16 cellular contexts compared by ENCODE assay signal in the genomic region with DNA sequence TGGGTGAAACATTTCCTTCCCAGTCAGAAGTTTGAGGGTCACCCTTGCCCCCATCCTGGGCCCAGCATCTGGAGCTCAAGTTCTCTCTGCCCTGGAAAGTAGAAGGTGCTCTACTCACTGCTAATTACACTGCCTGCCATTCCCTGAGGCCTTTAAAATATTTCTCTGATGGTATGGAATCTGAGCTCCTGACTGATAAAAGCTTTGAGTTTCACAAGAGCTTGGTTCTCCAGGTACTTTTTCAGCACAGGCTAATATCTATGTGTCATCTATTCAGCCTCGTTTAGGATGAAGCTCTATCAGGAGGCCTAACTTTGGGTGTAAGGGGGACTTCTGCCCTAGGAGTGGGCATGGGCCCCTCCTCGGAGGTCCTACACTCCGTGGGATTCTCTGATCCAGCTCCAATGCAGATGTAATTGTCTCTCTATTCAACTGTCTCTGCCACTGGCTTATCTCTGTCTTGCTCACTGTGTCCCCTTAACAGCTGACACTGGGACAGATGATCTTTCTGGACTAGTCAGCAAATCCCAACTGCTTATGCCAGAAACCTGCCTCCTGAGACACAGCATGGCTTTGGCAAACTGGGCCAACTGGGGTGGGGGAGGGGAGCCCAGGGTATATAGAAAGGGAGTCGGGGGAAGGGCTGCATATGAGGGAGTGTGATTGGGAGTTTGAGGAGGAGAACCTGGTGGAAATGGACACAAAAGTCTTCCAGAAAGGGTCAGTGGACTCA.
"Had no signal": no experiment of that assay in that cellular context is flagged by ENCODE, and none has a peak within 500 bp of the region (broad histone marks: within the 10 kb centered on the region; RNA-seq: fewer than 3 reads in every experiment).

No MANE protein-coding gene starts in this region.

- H3K4me1 Mint-ChIP-seq: activated naive CD4-positive, alpha-beta T cell treated with anti-CD3 and anti-CD28 coated beads, Interleukin-2, amount 50 U/mL, for 24 hours had no signal

- H3K27ac ChIP-seq: prostate gland, sigmoid colon had no signal

- H3K27ac Mint-ChIP-seq: activated naive CD4-positive, alpha-beta T cell treated with anti-CD3 and anti-CD28 coated beads, Interleukin-2, amount 50 U/mL, for 24 hours; dendritic cell treated with granulocyte-macrophage colony-stimulating factor and Interleukin-4, amounts not matched to agents 40 ng/mL and 50 ng/mL, for 4 days; nephron; T-helper 1 cell treated with Interleukin-12 subunit alpha and Interleukin-12 subunit beta and Interleukin-4 antibody, amounts not matched to agents 30 μg/mL and 1 μg/mL, for 36 hours had no signal

- H3K27me3 Mint-ChIP-seq: activated naive CD4-positive, alpha-beta T cell treated with anti-CD3 and anti-CD28 coated beads, Interleukin-2, amount 50 U/mL, for 24 hours; dendritic cell treated with granulocyte-macrophage colony-stimulating factor and Interleukin-4, amounts not matched to agents 40 ng/mL and 50 ng/mL, for 4 days; stimulated activated naive CD8-positive, alpha-beta T cell treated with anti-CD3 and anti-CD28 coated beads, Interleukin-15, Interleukin-2, amounts not matched to agents 100 ng/mL and 50 ng/mL, for 24 hours had no signal

- H3K4me1 ChIP-seq: prostate gland, sigmoid colon had no signal

- H3K4me3 Mint-ChIP-seq: activated naive CD4-positive, alpha-beta T cell treated with anti-CD3 and anti-CD28 coated beads, Interleukin-2, amount 50 U/mL, for 24 hours; brain; dendritic cell treated with granulocyte-macrophage colony-stimulating factor and Interleukin-4, amounts not matched to agents 40 ng/mL and 50 ng/mL, for 4 days; nephron; stimulated activated naive CD8-positive, alpha-beta T cell treated with anti-CD3 and anti-CD28 coated beads, Interleukin-15, Interleukin-2, amounts not matched to agents 100 ng/mL and 50 ng/mL, for 24 hours; T-helper 1 cell treated with Interleukin-12 subunit alpha and Interleukin-12 subunit beta and Interleukin-4 antibody, amounts not matched to agents 30 μg/mL and 1 μg/mL, for 36 hours had no signal

- H3K27me3 ChIP-seq: sigmoid colon had no signal

- H3K36me3 Mint-ChIP-seq: activated naive CD4-positive, alpha-beta T cell treated with anti-CD3 and anti-CD28 coated beads, Interleukin-2, amount 50 U/mL, for 24 hours; brain had no signal

- H3K9me3 ChIP-seq: prostate gland, sigmoid colon had no signal

- H3K4me3 ChIP-seq: prostate gland, sigmoid colon had no signal

- DNase-seq: activated CD4-positive, alpha-beta T cell treated with anti-CD3 and anti-CD28 coated beads, Interleukin-2, amount 50 U/mL, for 1 hour; activated CD4-positive, CD25-positive, alpha-beta regulatory T cell; activated T-cell treated with anti-CD3 and anti-CD28 coated beads for 4 hours; amygdala; glutamatergic neuron; occipital lobe; sigmoid colon; stimulated activated CD4-positive, alpha-beta T cell treated with anti-CD3 and anti-CD28 coated beads, Interleukin-4, amount 100 ng/mL, for 1 hour; stimulated activated CD8-positive, alpha-beta memory T cell treated with anti-CD3 and anti-CD28 coated beads, Interleukin-4, amount 100 ng/mL, for 48 hours had no signal

- H3K36me3 ChIP-seq: prostate gland, sigmoid colon had no signal

- H3K9me3 Mint-ChIP-seq: activated naive CD4-positive, alpha-beta T cell treated with anti-CD3 and anti-CD28 coated beads, Interleukin-2, amount 50 U/mL, for 24 hours; brain; dendritic cell treated with granulocyte-macrophage colony-stimulating factor and Interleukin-4, amounts not matched to agents 40 ng/mL and 50 ng/mL, for 4 days; nephron; stimulated activated naive CD8-positive, alpha-beta T cell treated with anti-CD3 and anti-CD28 coated beads, Interleukin-15, Interleukin-2, amounts not matched to agents 100 ng/mL and 50 ng/mL, for 24 hours; T-helper 1 cell treated with Interleukin-12 subunit alpha and Interleukin-12 subunit beta and Interleukin-4 antibody, amounts not matched to agents 30 μg/mL and 1 μg/mL, for 36 hours had no signal
